In genomic region chr20:60579941-60580515, GRCh38 we compare ENCODE assay signal across 23 cellular contexts.
DNase-seq lines count a peak whose midpoint lies in the region; ATAC-seq, FAIRE-seq and TF ChIP-seq lines count a peak whose summit lies in the region.
"Had no signal": no experiment of that assay in that cellular context is flagged by ENCODE, and none has a peak within 500 bp of the region (broad histone marks: within the 10 kb centered on the region; RNA-seq: fewer than 3 reads in every experiment).

No MANE protein-coding gene starts in this region.

- H3K27me3 ChIP-seq in HUES64 (ENCODE audit: insufficient read depth, low read length), result no peaks in the 10 kb centered on the region
- H3K27me3 ChIP-seq in H1 (replicated peaks in 1 of 4; ENCODE audit: control insufficient read depth in 3 of 4, extremely low read depth in 1 of 4, insufficient read depth in 3 of 4, low read length in 3 of 4), result no peaks in the 10 kb centered on the region
- peaks cover 0 to 15% (median 0%) of the 10 kb centered on the region in 3 donors for H3K27me3 ChIP-seq in stomach

- H2BK20ac ChIP-seq in H1 (ENCODE audit: low read length), result no peak overlapping the region

- no peak overlapping the region for H3K14ac ChIP-seq in H1 (ENCODE audit: insufficient read length)

- H3K4ac ChIP-seq in H1 (replicated peaks; ENCODE audit: insufficient read length, low read depth, low read length), result no peak overlapping the region

- no peaks in the 10 kb centered on the region for H4K20me1 ChIP-seq in H1 (replicated peaks in 1 of 2; ENCODE audit: control insufficient read depth in 1 of 2, insufficient read depth in 2 of 2, low read length in 2 of 2)

- no peak for ATAC-seq in stimulated activated naive CD8-positive, alpha-beta T cell treated with anti-CD3 and anti-CD28 coated beads, Interleukin-15, amount 100 ng/mL, for 72 hours

- H3K9ac ChIP-seq in HUES64 (ENCODE audit: low read depth, low read length) (no peak overlapping the region), H1 (replicated peaks in 1 of 4; ENCODE audit: extremely low read depth in 1 of 4, low read depth in 3 of 4, low read length in 3 of 4) (no peak overlapping the region)

- H2BK120ac ChIP-seq in H1 (replicated peaks; ENCODE audit: low read depth, low read length), result peak overlapping the region; percentile 48

- no peaks in the 10 kb centered on the region for H3K79me1 ChIP-seq in H1 (ENCODE audit: low read depth, low read length)

- CTCF ChIA-PET in H1 (lab: Charles Lee; ENCODE audit: partially characterized antibody), result no interaction called here

- peak overlapping the region; percentile 5 for H4K5ac ChIP-seq in H1 (ENCODE audit: insufficient read length, low read depth, low read length)

- H3K36me3 ChIP-seq in HUES64 (ENCODE audit: insufficient read depth, low read length) (no peaks in the 10 kb centered on the region), H1 (ENCODE audit: control insufficient read depth in 2 of 4, insufficient read depth in 4 of 4, low read length in 3 of 4) (no peaks in the 10 kb centered on the region; a peak in 1 of 8 replicates), stomach (no peaks in the 10 kb centered on the region)

- POLR2A ChIA-PET in H1 (lab: Charles Lee; ENCODE audit: partially characterized antibody), result no interaction called here

- no peak for TF ChIP-seq CTCF in H1 (IDR thresholded peaks at IDR 0.05; ENCODE audit: control extremely low read depth in 1 of 3, insufficient read depth in 1 of 3, low read depth in 1 of 3, low read length in 3 of 3)
- TF ChIP-seq CTCF in stomach (IDR thresholded peaks at IDR 0.05), result no peak

- H3K27ac Mint-ChIP-seq in stimulated activated naive CD8-positive, alpha-beta T cell treated with anti-CD3 and anti-CD28 coated beads, Interleukin-15, amount 100 ng/mL, for 72 hours, result peak overlapping the region in 1 of 2 donors; percentile 46
- H3K27ac Mint-ChIP-seq: IgD-negative memory B cell had no signal

- peak overlapping the region in 1 of 2 experiments; percentile 23; a peak in 1 of 4 replicates for H3K4me2 ChIP-seq in H1 (ENCODE audit: insufficient read depth in 1 of 2, low read depth in 2 of 2, low read length in 2 of 2)

- H2BK15ac ChIP-seq in H1 (ENCODE audit: low read length), result no peak overlapping the region

- H3K4me1 Mint-ChIP-seq in stimulated activated naive CD8-positive, alpha-beta T cell treated with anti-CD3 and anti-CD28 coated beads, Interleukin-15, amount 100 ng/mL, for 72 hours, result no peaks in the 10 kb centered on the region
- H3K4me1 Mint-ChIP-seq: IgD-negative memory B cell had no signal

- H3K4me1 ChIP-seq in HUES64 (ENCODE audit: insufficient read depth, low read length) (peaks cover 18% of the 10 kb centered on the region), H1 (replicated peaks in 1 of 4; ENCODE audit: control insufficient read depth in 3 of 4, insufficient read depth in 4 of 4, low read length in 3 of 4) (peaks cover 0 to 6% (median 1%) of the 10 kb centered on the region in 4 experiments; a peak in 3 of 7 replicates), stomach (no peaks in the 10 kb centered on the region)

- no peak overlapping the region for H2AFZ ChIP-seq in H1 (ENCODE audit: low read length)

- H3K27ac ChIP-seq in HUES64 (ENCODE audit: low read depth, low read length) (peak overlapping the region; percentile 55; the same call in 1 of the 2 replicates), H1 (ENCODE audit: low read depth, low read length) (no peak overlapping the region), stomach (no peak overlapping the region)
- H3K27ac ChIP-seq: C4-2B had no signal

- TF ChIP-seq RAD21 in H1 (IDR thresholded peaks at IDR 0.05 in 1 of 2, conservative IDR thresholded peaks at IDR 0.05 in 1 of 2; ENCODE audit: low read depth in 2 of 2, low read length in 2 of 2), result no peak

- no peak for FAIRE-seq in H1 (lab: Jason Lieb, UNC)
- FAIRE-seq: D721Med, GM12891, RCC 7860 had no signal

- H3K9me3 ChIP-seq in HUES64 (ENCODE audit: insufficient read depth, low read depth, low read length) (peaks cover 8% of the 10 kb centered on the region), H1 (ENCODE audit: insufficient read depth in 2 of 2, low read depth in 1 of 2, low read length in 1 of 2) (peaks cover 0 to 7% of the 10 kb centered on the region in 2 experiments; a peak in 1 of 4 replicates), stomach (no peaks in the 10 kb centered on the region)

- H3K79me2 ChIP-seq in H1 (ENCODE audit: control insufficient read depth in 1 of 2, insufficient read depth in 2 of 2, low read length in 2 of 2), result no peaks in the 10 kb centered on the region

- no peak overlapping the region for H3K56ac ChIP-seq in H1 (replicated peaks; ENCODE audit: insufficient read length, low read depth, low read length)

- no peak for TF ChIP-seq EP300 in H1 (IDR thresholded peaks at IDR 0.05; ENCODE audit: borderline replicate concordance in 1 of 2, low read depth in 2 of 2, low read length in 2 of 2)
- no peak for TF ChIP-seq EP300 in stomach (IDR thresholded peaks at IDR 0.05)

- H4K91ac ChIP-seq in H1 (replicated peaks; ENCODE audit: insufficient read length, low read length), result no peak overlapping the region

- peak overlapping the region; percentile 78; the same call in 1 of the 2 replicates for H2BK12ac ChIP-seq in H1 (ENCODE audit: low read depth, low read length)

- no peaks in the 10 kb centered on the region for H3K27me3 Mint-ChIP-seq in stimulated activated naive CD8-positive, alpha-beta T cell treated with anti-CD3 and anti-CD28 coated beads, Interleukin-15, amount 100 ng/mL, for 72 hours
- H3K27me3 Mint-ChIP-seq: IgD-negative memory B cell had no signal

- no peak overlapping the region for H3K23ac ChIP-seq in H1 (ENCODE audit: insufficient read length)

- no peak for TF ChIP-seq POLR2A in H1 (IDR thresholded peaks at IDR 0.05; ENCODE audit: control extremely low read depth in 1 of 2, low read depth in 2 of 2, low read length in 2 of 2)
- TF ChIP-seq POLR2A in stomach (IDR thresholded peaks at IDR 0.05), result no peak

- H3K18ac ChIP-seq in H1 (ENCODE audit: extremely low read depth, low read length), result 0 out of 2 replicates have a peak overlapping the region, but pooled peaks have one; percentile 27

- H2BK5ac ChIP-seq in H1 (ENCODE audit: low read depth, low read length), result peak overlapping the region; percentile 53; the same call in 1 of the 2 replicates

- no peak overlapping the region for H3K4me3 Mint-ChIP-seq in stimulated activated naive CD8-positive, alpha-beta T cell treated with anti-CD3 and anti-CD28 coated beads, Interleukin-15, amount 100 ng/mL, for 72 hours
- H3K4me3 Mint-ChIP-seq: IgD-negative memory B cell had no signal

- intact Hi-C loops in stomach (cut with DNase I; ENCODE audit: low total_unique reads), result no loop called here

- H2AK5ac ChIP-seq in H1 (ENCODE audit: low read depth, low read length), result no peak overlapping the region

- DNase-seq in ELF-1 (ENCODE audit: low read depth, low spot score) (peak; percentile 21), H1 (ENCODE audit: low read depth in 1 of 2, low spot score in 2 of 2) (no peak), kidney tubule cell (ENCODE audit: low spot score) (peak; percentile 16), stomach (no peak), RPMI8226 (no peak), SHP77 (lab: John Stamatoyannopoulos, UW) (no peak)
- no peak for DNase-seq in stimulated activated naive CD8-positive, alpha-beta T cell treated with anti-CD3 and anti-CD28 coated beads, Interleukin-15, amount 100 ng/mL, for 72 hours
- DNase-seq: ACHN, DMS79 treated with DMSO at 0.1 percent for 48 hours, GOT3, Kasumi-1, NCI-H1694, NCI-H2081 treated with DMSO at 0.1 percent for 48 hours, NCI-H2171 treated with DMSO at 0.1 percent for 48 hours, NCI-H524 treated with DMSO at 0.1 percent for 48 hours, NCI-H82, Right ventricle myocardium superior had no signal

- H3K4me3 ChIP-seq in HUES64 (ENCODE audit: low read length), result no peak overlapping the region
- H3K4me3 ChIP-seq in H1 (ENCODE audit: extremely low read depth in 1 of 4, insufficient read depth in 2 of 4, low read depth in 3 of 4, low read length in 4 of 4), result no peak overlapping the region
- H3K4me3 ChIP-seq in stomach, result no peak overlapping the region

- no peaks in the 10 kb centered on the region for H3K9me3 Mint-ChIP-seq in stimulated activated naive CD8-positive, alpha-beta T cell treated with anti-CD3 and anti-CD28 coated beads, Interleukin-15, amount 100 ng/mL, for 72 hours

- no peak overlapping the region for H4K8ac ChIP-seq in H1 (ENCODE audit: extremely low read depth, insufficient read depth, low read length)

- 70% methylated on average over 4 of the region's 4 CpGs for WGBS in HUES64
- WGBS in H1 (ENCODE audit: extremely low coverage in 1 of 2, insufficient coverage in 1 of 2, insufficient read length in 1 of 2, insufficient replicate concordance in 2 of 2, low coverage in 1 of 2, low lambda C conversion rate in 2 of 2, missing lambda C conversion rate in 1 of 2), 2 experiments, result 82% methylated on average over 3 of the region's 4 CpGs; no CpG with 5 or more reads in 1 of the 2 experiments
- WGBS in stomach, 5 donors, result 58 to 72% (median 70%) methylated on average over 4 of the region's 4 CpGs

- H3K23me2 ChIP-seq in H1 (ENCODE audit: low read depth, low read length), result no peaks in the 10 kb centered on the region

TF ChIP-seq in H1, 55 proteins besides CTCF, POLR2A, EP300 and RAD21:
- TF ChIP-seq CBX5 (IDR thresholded peaks at IDR 0.05; ENCODE audit: low read depth, low read length), result no peak
- no peak for TF ChIP-seq HDAC6 (IDR thresholded peaks at IDR 0.05; ENCODE audit: low read depth, low read length)
- TF ChIP-seq CBX8 (IDR thresholded peaks at IDR 0.05; ENCODE audit: borderline replicate concordance, low read depth, low read length), result no peak
- no peak for TF ChIP-seq NANOG (IDR thresholded peaks at IDR 0.05; ENCODE audit: insufficient read depth, low read depth, low read length, poor library complexity, severe bottlenecking)

Comparison
In these comparisons a context has a peak if more than half of its experiments do, and no peak if none do; other contexts are left out.
1. DNase-seq: peak in ELF-1 (single experiment) and kidney tubule cell (single experiment); none in H1 (0 of 2), stomach (single experiment), stimulated activated naive CD8-positive, alpha-beta T cell treated with anti-CD3 and anti-CD28 coated beads, Interleukin-15, amount 100 ng/mL, for 72 hours (0 of 2), RPMI8226 (single experiment) and SHP77 (0 of 2).